In genomic region chrX:148872153-148872540, GRCh38 we compare ENCODE assay signal across 25 cellular contexts.
"Had no signal": no experiment of that assay in that cellular context is flagged by ENCODE, and none has a peak within 500 bp of the region (broad histone marks: within the 10 kb centered on the region; RNA-seq: fewer than 3 reads in every experiment).

No MANE protein-coding gene starts in this region.

- H3K27ac ChIP-seq: body of pancreas, cardiac muscle cell, coronary artery, dorsolateral prefrontal cortex, left lung, parathyroid adenoma, psoas muscle, sigmoid colon, tibial nerve had no signal

- H3K4me1 Mint-ChIP-seq: activated CD4-positive, alpha-beta memory T cell treated with anti-CD3 and anti-CD28 coated beads, Interleukin-2, amount 10 ng/mL, durations not matched to agents 7 days and 5 days; activated CD4-positive, alpha-beta T cell treated with anti-CD3 and anti-CD28 coated beads, Interleukin-2, amount 10 ng/mL, durations not matched to agents 7 days and 5 days; activated naive CD4-positive, alpha-beta T cell treated with anti-CD3 and anti-CD28 coated beads, Interleukin-2, amount 50 U/mL, for 24 hours; activated naive CD8-positive, alpha-beta T cell treated with anti-CD3 and anti-CD28 coated beads, Interleukin-2, amount 50 U/mL, for 24 hours; activated T-helper 17 cell treated with anti-CD3 and anti-CD28 coated beads, Interleukin-2, amount 50 U/mL, for 72 hours; neural crest cell had no signal

- H3K79me2 ChIP-seq: parathyroid adenoma had no signal

- H3K27me3 ChIP-seq: body of pancreas, left lung, sigmoid colon, tibial nerve had no signal

- H3K36me3 Mint-ChIP-seq: activated naive CD4-positive, alpha-beta T cell treated with anti-CD3 and anti-CD28 coated beads, Interleukin-2, amount 50 U/mL, for 24 hours had no signal

- H3K27ac Mint-ChIP-seq: activated CD4-positive, alpha-beta memory T cell treated with anti-CD3 and anti-CD28 coated beads, Interleukin-2, amount 10 ng/mL, durations not matched to agents 7 days and 5 days; activated CD4-positive, alpha-beta T cell treated with anti-CD3 and anti-CD28 coated beads, Interleukin-2, amount 10 ng/mL, durations not matched to agents 7 days and 5 days; activated naive CD4-positive, alpha-beta T cell treated with anti-CD3 and anti-CD28 coated beads, Interleukin-2, amount 50 U/mL, for 24 hours; activated naive CD8-positive, alpha-beta T cell treated with anti-CD3 and anti-CD28 coated beads, Interleukin-2, amount 50 U/mL, for 24 hours; activated T-helper 17 cell treated with anti-CD3 and anti-CD28 coated beads, Interleukin-2, amount 50 U/mL, for 72 hours; naive thymus-derived CD4-positive, alpha-beta T cell had no signal

- H3K4me3 ChIP-seq: body of pancreas, cardiac muscle cell, coronary artery, dorsolateral prefrontal cortex, left lung, lung, psoas muscle, sigmoid colon, tibial nerve had no signal

- H3K4me3 Mint-ChIP-seq: activated CD4-positive, alpha-beta memory T cell treated with anti-CD3 and anti-CD28 coated beads, Interleukin-2, amount 10 ng/mL, durations not matched to agents 7 days and 5 days; activated CD4-positive, alpha-beta T cell treated with anti-CD3 and anti-CD28 coated beads, Interleukin-2, amount 10 ng/mL, durations not matched to agents 7 days and 5 days; activated naive CD4-positive, alpha-beta T cell treated with anti-CD3 and anti-CD28 coated beads, Interleukin-2, amount 50 U/mL, for 24 hours; activated naive CD8-positive, alpha-beta T cell treated with anti-CD3 and anti-CD28 coated beads, Interleukin-2, amount 50 U/mL, for 24 hours; activated T-cell treated with anti-CD3 and anti-CD28 coated beads, Interleukin-2, amount 50 U/mL, for 4 hours; activated T-helper 17 cell treated with anti-CD3 and anti-CD28 coated beads, Interleukin-2, amount 50 U/mL, for 72 hours; naive thymus-derived CD4-positive, alpha-beta T cell; neural crest cell had no signal

- H3K9ac ChIP-seq: parathyroid adenoma had no signal

- DNase-seq: activated CD4-positive, alpha-beta memory T cell treated with anti-CD3 and anti-CD28 coated beads, Interleukin-2, amount 10 ng/mL, durations not matched to agents 7 days and 5 days; activated CD4-positive, alpha-beta T cell treated with anti-CD3 and anti-CD28 coated beads, Interleukin-2, amount 10 ng/mL, durations not matched to agents 7 days and 5 days; activated CD4-positive, CD25-positive, alpha-beta regulatory T cell treated with anti-CD3 and anti-CD28 coated beads, Interleukin-2, amount 50 U/mL, for 72 hours; activated naive CD8-positive, alpha-beta T cell treated with anti-CD3 and anti-CD28 coated beads, Interleukin-2, amount 50 U/mL, for 24 hours; activated T-cell treated with anti-CD3 and anti-CD28 coated beads, Interleukin-2, amount 50 U/mL, for 4 hours; body of pancreas; cerebellar nuclear complex; dorsolateral prefrontal cortex; effector memory CD4-positive, alpha-beta T cell; foreskin melanocyte; left lung; naive thymus-derived CD4-positive, alpha-beta T cell; nucleus accumbens; psoas muscle; sigmoid colon; stimulated activated naive CD4-positive, alpha-beta T cell had no signal

- H3K36me3 ChIP-seq: cardiac muscle cell, left lung, sigmoid colon, tibial nerve had no signal

- ATAC-seq: activated naive CD8-positive, alpha-beta T cell treated with anti-CD3 and anti-CD28 coated beads, Interleukin-2, amount 50 U/mL, for 24 hours; activated T-cell treated with anti-CD3 and anti-CD28 coated beads, Interleukin-2, amount 50 U/mL, for 4 hours; activated T-helper 17 cell treated with anti-CD3 and anti-CD28 coated beads, Interleukin-2, amount 50 U/mL, for 72 hours; body of pancreas; left lung; naive thymus-derived CD4-positive, alpha-beta T cell; psoas muscle; SK-N-SH treated with all-trans-retinoic acid at 6 μM for 48 hours had no signal

- H2AFZ ChIP-seq: parathyroid adenoma had no signal

- H3K9me3 ChIP-seq: body of pancreas, left lung, psoas muscle, sigmoid colon, tibial nerve had no signal

- H3K9me3 Mint-ChIP-seq: activated CD4-positive, alpha-beta memory T cell treated with anti-CD3 and anti-CD28 coated beads, Interleukin-2, amount 10 ng/mL, durations not matched to agents 7 days and 5 days; activated CD4-positive, alpha-beta T cell treated with anti-CD3 and anti-CD28 coated beads, Interleukin-2, amount 10 ng/mL, durations not matched to agents 7 days and 5 days; activated naive CD4-positive, alpha-beta T cell treated with anti-CD3 and anti-CD28 coated beads, Interleukin-2, amount 50 U/mL, for 24 hours; activated naive CD8-positive, alpha-beta T cell treated with anti-CD3 and anti-CD28 coated beads, Interleukin-2, amount 50 U/mL, for 24 hours; activated T-cell treated with anti-CD3 and anti-CD28 coated beads, Interleukin-2, amount 50 U/mL, for 4 hours; activated T-helper 17 cell treated with anti-CD3 and anti-CD28 coated beads, Interleukin-2, amount 50 U/mL, for 72 hours had no signal

- H3K4me1 ChIP-seq: body of pancreas, left lung, parathyroid adenoma, psoas muscle, sigmoid colon, tibial nerve had no signal

- H3K27me3 Mint-ChIP-seq: activated CD4-positive, alpha-beta memory T cell treated with anti-CD3 and anti-CD28 coated beads, Interleukin-2, amount 10 ng/mL, durations not matched to agents 7 days and 5 days; activated CD4-positive, alpha-beta T cell treated with anti-CD3 and anti-CD28 coated beads, Interleukin-2, amount 10 ng/mL, durations not matched to agents 7 days and 5 days; activated naive CD4-positive, alpha-beta T cell treated with anti-CD3 and anti-CD28 coated beads, Interleukin-2, amount 50 U/mL, for 24 hours; activated naive CD8-positive, alpha-beta T cell treated with anti-CD3 and anti-CD28 coated beads, Interleukin-2, amount 50 U/mL, for 24 hours; activated T-helper 17 cell treated with anti-CD3 and anti-CD28 coated beads, Interleukin-2, amount 50 U/mL, for 72 hours; naive thymus-derived CD4-positive, alpha-beta T cell had no signal
